1 cellular context compared by ENCODE assay signal in the genomic region with DNA sequence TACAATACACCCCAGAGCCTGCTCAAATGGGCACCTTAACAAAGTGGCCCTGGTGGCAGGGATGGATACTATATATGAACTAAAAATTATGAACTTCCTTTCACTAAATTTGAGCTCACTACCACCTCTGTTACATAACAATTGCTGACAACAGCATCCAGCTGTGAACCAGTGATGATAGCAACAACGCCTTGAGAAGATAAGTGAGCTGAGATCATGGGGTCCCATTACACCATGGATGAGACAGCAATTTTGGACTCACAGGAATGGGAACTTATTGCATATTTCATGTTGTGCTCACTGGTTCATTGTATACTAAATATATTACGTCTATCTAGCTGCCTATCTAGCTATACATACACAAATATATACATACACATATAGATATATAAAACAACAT.
TF ChIP-seq lines count a peak whose summit lies in the region.

No MANE protein-coding gene starts in this region.

TF ChIP-seq in K562, 482 proteins besides CTCF, POLR2A, EP300 and RAD21 (continued from another document and continues in another):
- no peak for TF ChIP-seq ZNF518B (CRISPR knock-in tag; IDR thresholded peaks at IDR 0.05)
- TF ChIP-seq AFF1 (IDR thresholded peaks at IDR 0.05; ENCODE audit: low read depth in 1 of 2, partially characterized antibody in 2 of 2), result no peak
- TF ChIP-seq, protein P1, sequence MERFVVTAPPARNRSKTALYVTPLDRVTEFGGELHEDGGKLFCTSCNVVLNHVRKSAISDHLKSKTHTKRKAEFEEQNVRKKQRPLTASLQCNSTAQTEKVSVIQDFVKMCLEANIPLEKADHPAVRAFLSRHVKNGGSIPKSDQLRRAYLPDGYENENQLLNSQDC (CRISPR knock-in tag; IDR thresholded peaks at IDR 0.05), result no peak
- TF ChIP-seq LEF1 (IDR thresholded peaks at IDR 0.05), result no peak
- TF ChIP-seq, protein P2, sequence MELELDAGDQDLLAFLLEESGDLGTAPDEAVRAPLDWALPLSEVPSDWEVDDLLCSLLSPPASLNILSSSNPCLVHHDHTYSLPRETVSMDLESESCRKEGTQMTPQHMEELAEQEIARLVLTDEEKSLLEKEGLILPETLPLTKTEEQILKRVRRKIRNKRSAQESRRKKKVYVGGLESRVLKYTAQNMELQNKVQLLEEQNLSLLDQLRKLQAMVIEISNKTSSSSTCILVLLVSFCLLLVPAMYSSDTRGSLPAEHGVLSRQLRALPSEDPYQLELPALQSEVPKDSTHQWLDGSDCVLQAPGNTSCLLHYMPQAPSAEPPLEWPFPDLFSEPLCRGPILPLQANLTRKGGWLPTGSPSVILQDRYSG (tag; conservative IDR thresholded peaks at IDR 0.05; ENCODE audit: low read depth), result no peak
- TF ChIP-seq, protein P3, sequence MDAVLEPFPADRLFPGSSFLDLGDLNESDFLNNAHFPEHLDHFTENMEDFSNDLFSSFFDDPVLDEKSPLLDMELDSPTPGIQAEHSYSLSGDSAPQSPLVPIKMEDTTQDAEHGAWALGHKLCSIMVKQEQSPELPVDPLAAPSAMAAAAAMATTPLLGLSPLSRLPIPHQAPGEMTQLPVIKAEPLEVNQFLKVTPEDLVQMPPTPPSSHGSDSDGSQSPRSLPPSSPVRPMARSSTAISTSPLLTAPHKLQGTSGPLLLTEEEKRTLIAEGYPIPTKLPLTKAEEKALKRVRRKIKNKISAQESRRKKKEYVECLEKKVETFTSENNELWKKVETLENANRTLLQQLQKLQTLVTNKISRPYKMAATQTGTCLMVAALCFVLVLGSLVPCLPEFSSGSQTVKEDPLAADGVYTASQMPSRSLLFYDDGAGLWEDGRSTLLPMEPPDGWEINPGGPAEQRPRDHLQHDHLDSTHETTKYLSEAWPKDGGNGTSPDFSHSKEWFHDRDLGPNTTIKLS (IDR thresholded peaks at IDR 0.05; ENCODE audit: borderline replicate concordance, low read depth), result no peak
- TF ChIP-seq, protein P4, sequence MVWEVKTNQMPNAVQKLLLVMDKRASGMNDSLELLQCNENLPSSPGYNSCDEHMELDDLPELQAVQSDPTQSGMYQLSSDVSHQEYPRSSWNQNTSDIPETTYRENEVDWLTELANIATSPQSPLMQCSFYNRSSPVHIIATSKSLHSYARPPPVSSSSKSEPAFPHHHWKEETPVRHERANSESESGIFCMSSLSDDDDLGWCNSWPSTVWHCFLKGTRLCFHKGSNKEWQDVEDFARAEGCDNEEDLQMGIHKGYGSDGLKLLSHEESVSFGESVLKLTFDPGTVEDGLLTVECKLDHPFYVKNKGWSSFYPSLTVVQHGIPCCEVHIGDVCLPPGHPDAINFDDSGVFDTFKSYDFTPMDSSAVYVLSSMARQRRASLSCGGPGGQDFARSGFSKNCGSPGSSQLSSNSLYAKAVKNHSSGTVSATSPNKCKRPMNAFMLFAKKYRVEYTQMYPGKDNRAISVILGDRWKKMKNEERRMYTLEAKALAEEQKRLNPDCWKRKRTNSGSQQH (CRISPR knock-in tag; IDR thresholded peaks at IDR 0.05), result no peak
- no peak for TF ChIP-seq ZFP1 (CRISPR knock-in tag; IDR thresholded peaks at IDR 0.05)
- no peak for TF ChIP-seq ZNF239 (CRISPR knock-in tag; IDR thresholded peaks at IDR 0.05)
- TF ChIP-seq, protein P5, sequence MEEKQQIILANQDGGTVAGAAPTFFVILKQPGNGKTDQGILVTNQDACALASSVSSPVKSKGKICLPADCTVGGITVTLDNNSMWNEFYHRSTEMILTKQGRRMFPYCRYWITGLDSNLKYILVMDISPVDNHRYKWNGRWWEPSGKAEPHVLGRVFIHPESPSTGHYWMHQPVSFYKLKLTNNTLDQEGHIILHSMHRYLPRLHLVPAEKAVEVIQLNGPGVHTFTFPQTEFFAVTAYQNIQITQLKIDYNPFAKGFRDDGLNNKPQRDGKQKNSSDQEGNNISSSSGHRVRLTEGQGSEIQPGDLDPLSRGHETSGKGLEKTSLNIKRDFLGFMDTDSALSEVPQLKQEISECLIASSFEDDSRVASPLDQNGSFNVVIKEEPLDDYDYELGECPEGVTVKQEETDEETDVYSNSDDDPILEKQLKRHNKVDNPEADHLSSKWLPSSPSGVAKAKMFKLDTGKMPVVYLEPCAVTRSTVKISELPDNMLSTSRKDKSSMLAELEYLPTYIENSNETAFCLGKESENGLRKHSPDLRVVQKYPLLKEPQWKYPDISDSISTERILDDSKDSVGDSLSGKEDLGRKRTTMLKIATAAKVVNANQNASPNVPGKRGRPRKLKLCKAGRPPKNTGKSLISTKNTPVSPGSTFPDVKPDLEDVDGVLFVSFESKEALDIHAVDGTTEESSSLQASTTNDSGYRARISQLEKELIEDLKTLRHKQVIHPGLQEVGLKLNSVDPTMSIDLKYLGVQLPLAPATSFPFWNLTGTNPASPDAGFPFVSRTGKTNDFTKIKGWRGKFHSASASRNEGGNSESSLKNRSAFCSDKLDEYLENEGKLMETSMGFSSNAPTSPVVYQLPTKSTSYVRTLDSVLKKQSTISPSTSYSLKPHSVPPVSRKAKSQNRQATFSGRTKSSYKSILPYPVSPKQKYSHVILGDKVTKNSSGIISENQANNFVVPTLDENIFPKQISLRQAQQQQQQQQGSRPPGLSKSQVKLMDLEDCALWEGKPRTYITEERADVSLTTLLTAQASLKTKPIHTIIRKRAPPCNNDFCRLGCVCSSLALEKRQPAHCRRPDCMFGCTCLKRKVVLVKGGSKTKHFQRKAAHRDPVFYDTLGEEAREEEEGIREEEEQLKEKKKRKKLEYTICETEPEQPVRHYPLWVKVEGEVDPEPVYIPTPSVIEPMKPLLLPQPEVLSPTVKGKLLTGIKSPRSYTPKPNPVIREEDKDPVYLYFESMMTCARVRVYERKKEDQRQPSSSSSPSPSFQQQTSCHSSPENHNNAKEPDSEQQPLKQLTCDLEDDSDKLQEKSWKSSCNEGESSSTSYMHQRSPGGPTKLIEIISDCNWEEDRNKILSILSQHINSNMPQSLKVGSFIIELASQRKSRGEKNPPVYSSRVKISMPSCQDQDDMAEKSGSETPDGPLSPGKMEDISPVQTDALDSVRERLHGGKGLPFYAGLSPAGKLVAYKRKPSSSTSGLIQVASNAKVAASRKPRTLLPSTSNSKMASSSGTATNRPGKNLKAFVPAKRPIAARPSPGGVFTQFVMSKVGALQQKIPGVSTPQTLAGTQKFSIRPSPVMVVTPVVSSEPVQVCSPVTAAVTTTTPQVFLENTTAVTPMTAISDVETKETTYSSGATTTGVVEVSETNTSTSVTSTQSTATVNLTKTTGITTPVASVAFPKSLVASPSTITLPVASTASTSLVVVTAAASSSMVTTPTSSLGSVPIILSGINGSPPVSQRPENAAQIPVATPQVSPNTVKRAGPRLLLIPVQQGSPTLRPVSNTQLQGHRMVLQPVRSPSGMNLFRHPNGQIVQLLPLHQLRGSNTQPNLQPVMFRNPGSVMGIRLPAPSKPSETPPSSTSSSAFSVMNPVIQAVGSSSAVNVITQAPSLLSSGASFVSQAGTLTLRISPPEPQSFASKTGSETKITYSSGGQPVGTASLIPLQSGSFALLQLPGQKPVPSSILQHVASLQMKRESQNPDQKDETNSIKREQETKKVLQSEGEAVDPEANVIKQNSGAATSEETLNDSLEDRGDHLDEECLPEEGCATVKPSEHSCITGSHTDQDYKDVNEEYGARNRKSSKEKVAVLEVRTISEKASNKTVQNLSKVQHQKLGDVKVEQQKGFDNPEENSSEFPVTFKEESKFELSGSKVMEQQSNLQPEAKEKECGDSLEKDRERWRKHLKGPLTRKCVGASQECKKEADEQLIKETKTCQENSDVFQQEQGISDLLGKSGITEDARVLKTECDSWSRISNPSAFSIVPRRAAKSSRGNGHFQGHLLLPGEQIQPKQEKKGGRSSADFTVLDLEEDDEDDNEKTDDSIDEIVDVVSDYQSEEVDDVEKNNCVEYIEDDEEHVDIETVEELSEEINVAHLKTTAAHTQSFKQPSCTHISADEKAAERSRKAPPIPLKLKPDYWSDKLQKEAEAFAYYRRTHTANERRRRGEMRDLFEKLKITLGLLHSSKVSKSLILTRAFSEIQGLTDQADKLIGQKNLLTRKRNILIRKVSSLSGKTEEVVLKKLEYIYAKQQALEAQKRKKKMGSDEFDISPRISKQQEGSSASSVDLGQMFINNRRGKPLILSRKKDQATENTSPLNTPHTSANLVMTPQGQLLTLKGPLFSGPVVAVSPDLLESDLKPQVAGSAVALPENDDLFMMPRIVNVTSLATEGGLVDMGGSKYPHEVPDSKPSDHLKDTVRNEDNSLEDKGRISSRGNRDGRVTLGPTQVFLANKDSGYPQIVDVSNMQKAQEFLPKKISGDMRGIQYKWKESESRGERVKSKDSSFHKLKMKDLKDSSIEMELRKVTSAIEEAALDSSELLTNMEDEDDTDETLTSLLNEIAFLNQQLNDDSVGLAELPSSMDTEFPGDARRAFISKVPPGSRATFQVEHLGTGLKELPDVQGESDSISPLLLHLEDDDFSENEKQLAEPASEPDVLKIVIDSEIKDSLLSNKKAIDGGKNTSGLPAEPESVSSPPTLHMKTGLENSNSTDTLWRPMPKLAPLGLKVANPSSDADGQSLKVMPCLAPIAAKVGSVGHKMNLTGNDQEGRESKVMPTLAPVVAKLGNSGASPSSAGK (IDR thresholded peaks at IDR 0.05), result no peak
- TF ChIP-seq CAMTA2 (CRISPR knock-in tag; conservative IDR thresholded peaks at IDR 0.05), result no peak
- no peak for TF ChIP-seq DMBX1 (CRISPR knock-in tag; IDR thresholded peaks at IDR 0.05; ENCODE audit: borderline replicate concordance)
- no peak for TF ChIP-seq RERE (CRISPR knock-in tag; IDR thresholded peaks at IDR 0.05; ENCODE audit: borderline replicate concordance)
- no peak for TF ChIP-seq ZEB2 (IDR thresholded peaks at IDR 0.05)
